In the genomic region with DNA sequence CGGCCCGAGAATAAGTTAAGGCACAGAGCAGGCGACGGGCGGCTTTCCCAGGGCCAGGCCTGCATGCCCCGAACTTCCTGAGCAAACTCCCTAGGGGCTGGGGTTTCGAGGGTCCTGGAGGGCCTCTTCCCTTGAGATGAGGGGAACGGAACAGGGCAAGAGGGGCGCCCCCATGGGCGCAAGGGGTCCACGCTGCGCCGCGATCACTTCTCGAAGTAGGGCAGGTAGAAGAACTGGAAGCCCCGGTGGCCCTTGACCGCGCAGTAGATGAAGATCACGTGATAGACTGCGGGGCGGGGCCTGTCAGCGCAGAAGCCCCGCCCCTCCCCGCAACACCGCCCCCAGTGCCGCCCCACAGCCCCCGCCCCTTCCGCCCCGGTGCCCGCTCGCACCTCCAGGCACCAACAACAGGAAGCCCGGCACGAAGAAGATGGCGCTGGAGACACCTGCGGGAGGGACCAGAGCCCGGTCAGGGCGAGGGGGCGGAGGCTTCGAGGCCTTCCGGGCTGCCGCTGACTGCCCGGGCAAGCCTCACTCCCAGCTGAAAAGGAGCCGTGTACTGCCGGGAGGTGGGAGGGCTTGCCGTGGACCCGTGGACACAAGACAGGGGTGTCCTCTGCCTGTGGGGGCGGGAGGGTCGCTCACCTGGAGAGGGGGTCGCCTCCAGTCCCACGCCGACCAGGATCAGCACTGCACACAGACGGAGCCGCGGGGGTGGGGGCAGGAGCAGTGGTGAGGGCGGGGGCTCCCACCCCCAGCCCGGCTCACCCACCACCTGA, we compare ENCODE assay signal across 1 cellular context.
TF ChIP-seq lines count a peak whose summit lies in the region.

No MANE protein-coding gene starts in this region.

TF ChIP-seq in HepG2, 621 proteins besides CTCF, POLR2A, EP300 and RAD21 (continued from another document and continues in another):
- TF ChIP-seq ZNF10 (CRISPR knock-in tag; IDR thresholded peaks at IDR 0.05; ENCODE audit: borderline replicate concordance, low read depth) (no peak), CBX5 (CRISPR knock-in tag; IDR thresholded peaks at IDR 0.05; ENCODE audit: borderline replicate concordance) (0 out of 2 replicates have a peak, but pooled peaks have one; percentile 56), ZSCAN20 (CRISPR knock-in tag; IDR thresholded peaks at IDR 0.05; ENCODE audit: borderline replicate concordance) (no peak), NR2C2 (CRISPR knock-in tag; IDR thresholded peaks at IDR 0.05; ENCODE audit: borderline replicate concordance) (0 out of 2 replicates have a peak, but pooled peaks have one; percentile 28), ZMAT3 (CRISPR knock-in tag; conservative IDR thresholded peaks at IDR 0.05) (0 out of 2 replicates have a peak, but pooled peaks have one; percentile 53), NRL (CRISPR knock-in tag; IDR thresholded peaks at IDR 0.05; ENCODE audit: borderline replicate concordance) (peak; percentile 3; the same call in 1 of the 2 replicates), HDAC1 (CRISPR knock-in tag; IDR thresholded peaks at IDR 0.05) (peak; percentile 48), NFRKB (IDR thresholded peaks at IDR 0.05) (no peak), HNF1A (IDR thresholded peaks at IDR 0.05; ENCODE audit: low read depth) (no peak), HNF1A (CRISPR knock-in tag; IDR thresholded peaks at IDR 0.05; ENCODE audit: borderline replicate concordance) (no peak; the same call in 1 of the 2 replicates), NR2F6 (IDR thresholded peaks at IDR 0.05) (no peak), NR2F6 (CRISPR knock-in tag; IDR thresholded peaks at IDR 0.05) (peak; percentile 5; the same call in 1 of the 2 replicates), ZNF563 (CRISPR knock-in tag; IDR thresholded peaks at IDR 0.05) (peak; percentile 47), GFI1 (CRISPR knock-in tag; IDR thresholded peaks at IDR 0.05; ENCODE audit: borderline replicate concordance) (no peak), E2F5 (CRISPR knock-in tag; conservative IDR thresholded peaks at IDR 0.05) (no peak), ZNF607 (CRISPR knock-in tag; IDR thresholded peaks at IDR 0.05; ENCODE audit: borderline replicate concordance) (no peak), HIC2 (CRISPR knock-in tag; IDR thresholded peaks at IDR 0.05; ENCODE audit: low read depth) (no peak), ZBTB21 (CRISPR knock-in tag; IDR thresholded peaks at IDR 0.05) (no peak), ZBTB2 (CRISPR knock-in tag; IDR thresholded peaks at IDR 0.05; ENCODE audit: low read depth) (peak; percentile 83), GABPA (IDR thresholded peaks at IDR 0.05; ENCODE audit: low read depth, low read length) (peak; percentile 52), GABPA (CRISPR knock-in tag; IDR thresholded peaks at IDR 0.05; ENCODE audit: low read depth) (peak; percentile 82), ZNF782 (CRISPR knock-in tag; IDR thresholded peaks at IDR 0.05; ENCODE audit: borderline replicate concordance) (no peak; the same call in 1 of the 2 replicates), CBX1 (IDR thresholded peaks at IDR 0.05; ENCODE audit: low read depth) (no peak), ZNF337 (CRISPR knock-in tag; IDR thresholded peaks at IDR 0.05; ENCODE audit: borderline replicate concordance, low read depth) (no peak), ZNF562 (CRISPR knock-in tag; IDR thresholded peaks at IDR 0.05; ENCODE audit: borderline replicate concordance) (no peak), ZNF138 (CRISPR knock-in tag; IDR thresholded peaks at IDR 0.05; ENCODE audit: low read depth) (no peak), RBFOX2 (IDR thresholded peaks at IDR 0.05; ENCODE audit: low read depth, low read length) (peak; percentile 84), ZFP62 (CRISPR knock-in tag; IDR thresholded peaks at IDR 0.05) (no peak), YY1 (IDR thresholded peaks at IDR 0.05; ENCODE audit: insufficient read depth, insufficient replicate concordance, low read depth, low read length) (peak; percentile 90), KLF11 (CRISPR knock-in tag; IDR thresholded peaks at IDR 0.05) (no peak), PTBP1 (IDR thresholded peaks at IDR 0.05; ENCODE audit: low read depth, low read length, poor library complexity, severe bottlenecking) (peak; percentile 70), SPEN (CRISPR knock-in tag; IDR thresholded peaks at IDR 0.05; ENCODE audit: low read depth) (peak; percentile 60), ZNF543 (CRISPR knock-in tag; IDR thresholded peaks at IDR 0.05) (0 out of 2 replicates have a peak, but pooled peaks have one; percentile 14), ZNF788 (CRISPR knock-in tag; IDR thresholded peaks at IDR 0.05; ENCODE audit: borderline replicate concordance) (no peak), ZNF224 (CRISPR knock-in tag; IDR thresholded peaks at IDR 0.05) (no peak; the same call in 1 of the 2 replicates), ATRX (CRISPR knock-in tag; IDR thresholded peaks at IDR 0.05; ENCODE audit: borderline replicate concordance) (no peak), REXO4 (CRISPR knock-in tag; IDR thresholded peaks at IDR 0.05; ENCODE audit: borderline replicate concordance) (no peak), GTF3A (CRISPR knock-in tag; conservative IDR thresholded peaks at IDR 0.05) (no peak), RBM39 (IDR thresholded peaks at IDR 0.05; ENCODE audit: low read depth, low read length, poor library complexity, severe bottlenecking) (peak; percentile 79), SP140L (CRISPR knock-in tag; IDR thresholded peaks at IDR 0.05; ENCODE audit: borderline replicate concordance) (no peak), RNF2 (conservative IDR thresholded peaks at IDR 0.05; ENCODE audit: low read depth) (no peak)
- TF ChIP-seq, protein P1, sequence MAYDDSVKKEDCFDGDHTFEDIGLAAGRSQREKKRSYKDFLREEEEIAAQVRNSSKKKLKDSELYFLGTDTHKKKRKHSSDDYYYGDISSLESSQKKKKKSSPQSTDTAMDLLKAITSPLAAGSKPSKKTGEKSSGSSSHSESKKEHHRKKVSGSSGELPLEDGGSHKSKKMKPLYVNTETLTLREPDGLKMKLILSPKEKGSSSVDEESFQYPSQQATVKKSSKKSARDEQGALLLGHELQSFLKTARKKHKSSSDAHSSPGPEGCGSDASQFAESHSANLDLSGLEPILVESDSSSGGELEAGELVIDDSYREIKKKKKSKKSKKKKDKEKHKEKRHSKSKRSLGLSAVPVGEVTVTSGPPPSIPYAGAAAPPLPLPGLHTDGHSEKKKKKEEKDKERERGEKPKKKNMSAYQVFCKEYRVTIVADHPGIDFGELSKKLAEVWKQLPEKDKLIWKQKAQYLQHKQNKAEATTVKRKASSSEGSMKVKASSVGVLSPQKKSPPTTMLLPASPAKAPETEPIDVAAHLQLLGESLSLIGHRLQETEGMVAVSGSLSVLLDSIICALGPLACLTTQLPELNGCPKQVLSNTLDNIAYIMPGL (CRISPR knock-in tag; IDR thresholded peaks at IDR 0.05; ENCODE audit: borderline replicate concordance in 1 of 2, low read depth in 1 of 2), result no peak; a peak in 1 of 4 replicates
- TF ChIP-seq, protein P2, sequence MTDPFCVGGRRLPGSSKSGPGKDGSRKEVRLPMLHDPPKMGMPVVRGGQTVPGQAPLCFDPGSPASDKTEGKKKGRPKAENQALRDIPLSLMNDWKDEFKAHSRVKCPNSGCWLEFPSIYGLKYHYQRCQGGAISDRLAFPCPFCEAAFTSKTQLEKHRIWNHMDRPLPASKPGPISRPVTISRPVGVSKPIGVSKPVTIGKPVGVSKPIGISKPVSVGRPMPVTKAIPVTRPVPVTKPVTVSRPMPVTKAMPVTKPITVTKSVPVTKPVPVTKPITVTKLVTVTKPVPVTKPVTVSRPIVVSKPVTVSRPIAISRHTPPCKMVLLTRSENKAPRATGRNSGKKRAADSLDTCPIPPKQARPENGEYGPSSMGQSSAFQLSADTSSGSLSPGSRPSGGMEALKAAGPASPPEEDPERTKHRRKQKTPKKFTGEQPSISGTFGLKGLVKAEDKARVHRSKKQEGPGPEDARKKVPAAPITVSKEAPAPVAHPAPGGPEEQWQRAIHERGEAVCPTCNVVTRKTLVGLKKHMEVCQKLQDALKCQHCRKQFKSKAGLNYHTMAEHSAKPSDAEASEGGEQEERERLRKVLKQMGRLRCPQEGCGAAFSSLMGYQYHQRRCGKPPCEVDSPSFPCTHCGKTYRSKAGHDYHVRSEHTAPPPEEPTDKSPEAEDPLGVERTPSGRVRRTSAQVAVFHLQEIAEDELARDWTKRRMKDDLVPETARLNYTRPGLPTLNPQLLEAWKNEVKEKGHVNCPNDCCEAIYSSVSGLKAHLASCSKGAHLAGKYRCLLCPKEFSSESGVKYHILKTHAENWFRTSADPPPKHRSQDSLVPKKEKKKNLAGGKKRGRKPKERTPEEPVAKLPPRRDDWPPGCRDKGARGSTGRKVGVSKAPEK (CRISPR knock-in tag; IDR thresholded peaks at IDR 0.05; ENCODE audit: borderline replicate concordance), result peak; percentile 75; the same call in 1 of the 2 replicates
- TF ChIP-seq, protein P3, sequence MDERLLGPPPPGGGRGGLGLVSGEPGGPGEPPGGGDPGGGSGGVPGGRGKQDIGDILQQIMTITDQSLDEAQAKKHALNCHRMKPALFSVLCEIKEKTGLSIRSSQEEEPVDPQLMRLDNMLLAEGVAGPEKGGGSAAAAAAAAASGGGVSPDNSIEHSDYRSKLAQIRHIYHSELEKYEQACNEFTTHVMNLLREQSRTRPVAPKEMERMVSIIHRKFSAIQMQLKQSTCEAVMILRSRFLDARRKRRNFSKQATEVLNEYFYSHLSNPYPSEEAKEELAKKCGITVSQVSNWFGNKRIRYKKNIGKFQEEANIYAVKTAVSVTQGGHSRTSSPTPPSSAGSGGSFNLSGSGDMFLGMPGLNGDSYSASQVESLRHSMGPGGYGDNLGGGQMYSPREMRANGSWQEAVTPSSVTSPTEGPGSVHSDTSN (CRISPR knock-in tag; IDR thresholded peaks at IDR 0.05), result no peak
- TF ChIP-seq, protein P4, sequence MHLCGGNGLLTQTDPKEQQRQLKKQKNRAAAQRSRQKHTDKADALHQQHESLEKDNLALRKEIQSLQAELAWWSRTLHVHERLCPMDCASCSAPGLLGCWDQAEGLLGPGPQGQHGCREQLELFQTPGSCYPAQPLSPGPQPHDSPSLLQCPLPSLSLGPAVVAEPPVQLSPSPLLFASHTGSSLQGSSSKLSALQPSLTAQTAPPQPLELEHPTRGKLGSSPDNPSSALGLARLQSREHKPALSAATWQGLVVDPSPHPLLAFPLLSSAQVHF (CRISPR knock-in tag; IDR thresholded peaks at IDR 0.05), result no peak
- TF ChIP-seq, protein P5, sequence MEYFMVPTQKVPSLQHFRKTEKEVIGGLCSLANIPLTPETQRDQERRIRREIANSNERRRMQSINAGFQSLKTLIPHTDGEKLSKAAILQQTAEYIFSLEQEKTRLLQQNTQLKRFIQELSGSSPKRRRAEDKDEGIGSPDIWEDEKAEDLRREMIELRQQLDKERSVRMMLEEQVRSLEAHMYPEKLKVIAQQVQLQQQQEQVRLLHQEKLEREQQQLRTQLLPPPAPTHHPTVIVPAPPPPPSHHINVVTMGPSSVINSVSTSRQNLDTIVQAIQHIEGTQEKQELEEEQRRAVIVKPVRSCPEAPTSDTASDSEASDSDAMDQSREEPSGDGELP (IDR thresholded peaks at IDR 0.05; ENCODE audit: borderline replicate concordance, low read depth), result peak; percentile 12; the same call in 1 of the 2 replicates
